16 cellular contexts compared by ENCODE assay signal in genomic region chr19:34904521-34904845, GRCh38.
"Had no signal": no experiment of that assay in that cellular context is flagged by ENCODE, and none has a peak within 500 bp of the region (broad histone marks: within the 10 kb centered on the region; RNA-seq: fewer than 3 reads in every experiment).

No MANE protein-coding gene starts in this region.

- DNase-seq: activated CD4-positive, alpha-beta T cell treated with anti-CD3 and anti-CD28 coated beads for 1 hour; activated CD4-positive, alpha-beta T cell treated with anti-CD3 and anti-CD28 coated beads, Interleukin-2, amount 50 U/mL, for 4 hours; activated naive CD4-positive, alpha-beta T cell treated with anti-CD3 and anti-CD28 coated beads for 36 hours; dorsolateral prefrontal cortex; sigmoid colon; stimulated activated CD4-positive, alpha-beta T cell treated with anti-CD3 and anti-CD28 coated beads, Interleukin-1b, Interleukin-23, amount 100 ng/mL, for 48 hours; T-helper 1 cell; tibial artery; uterus had no signal

- H3K4me1 ChIP-seq: parathyroid adenoma, sigmoid colon, uterus had no signal

- FAIRE-seq: endometrium had no signal

- H2AFZ ChIP-seq: parathyroid adenoma had no signal

- H3K4me3 ChIP-seq: cardiac muscle cell, dorsolateral prefrontal cortex, lung, sigmoid colon, tibial artery, uterus had no signal

- H3K36me3 ChIP-seq: cardiac muscle cell, neutrophil, sigmoid colon, tibial artery, uterus had no signal

- H3K27ac Mint-ChIP-seq: activated naive CD4-positive, alpha-beta T cell treated with anti-CD3 and anti-CD28 coated beads for 36 hours; activated T-helper 2 cell treated with anti-CD3 and anti-CD28 coated beads, Interferon-gamma antibody, Interleukin-2, Interleukin-4, amounts not matched to agents 10 μg/mL and 5 μg/mL and 100 μg/mL, durations not matched to agents 14 hours and 24 hours and 36 hours had no signal

- ATAC-seq: esophagus mucosa had no signal

- H3K9ac ChIP-seq: parathyroid adenoma had no signal

- H3K27ac ChIP-seq: cardiac muscle cell, dorsolateral prefrontal cortex, neutrophil, parathyroid adenoma, sigmoid colon, tibial artery, uterus had no signal

- H3K9me3 ChIP-seq: neutrophil, sigmoid colon, tibial artery, uterus had no signal

- H3K79me2 ChIP-seq: parathyroid adenoma had no signal
